ENCODE assay signal across 8 cellular contexts in the genomic region with DNA sequence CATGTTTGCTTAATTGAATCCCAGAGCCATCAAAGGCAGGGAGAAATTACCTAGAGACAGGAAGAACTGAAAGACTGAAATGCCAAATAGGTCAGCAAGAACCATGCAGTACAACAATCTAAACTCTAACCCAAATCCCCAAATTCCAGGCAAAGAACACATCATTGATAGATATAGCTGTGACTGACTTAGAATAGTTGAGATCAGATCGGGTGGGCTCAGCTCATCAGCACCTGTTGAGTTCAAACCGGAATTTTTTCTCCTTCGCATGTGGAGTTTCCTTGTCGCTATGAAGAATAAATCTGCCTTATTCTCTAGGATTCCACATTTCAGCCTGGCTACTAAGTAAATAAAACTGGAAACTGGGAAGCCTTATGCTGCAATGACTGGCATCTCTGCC. TPM values are rescaled to one million over a fixed set of nuclear protein-coding genes. Genes with fewer than 3 reads are reported as not detected.
DNase-seq lines count a peak whose midpoint lies in the region; ATAC-seq and TF ChIP-seq lines count a peak whose summit lies in the region.

No MANE protein-coding gene starts in this region.

- H3K4me3 ChIP-seq in AG10803 (ENCODE audit: low read length) = peak overlapping the region; percentile 84
- H3K4me3 ChIP-seq in MG63 = peak overlapping the region; percentile 99
- peak overlapping the region; percentile 98 for H3K4me3 ChIP-seq in effector memory CD4-positive, alpha-beta T cell (ENCODE audit: insufficient read depth, low read depth, low read length, poor library complexity, severe bottlenecking)

- no peak for ATAC-seq in HG03439 (IDR thresholded peaks at IDR 0.05; ENCODE audit: unreplicated experiment)

- DNase-seq in AG10803 (ENCODE audit: low read depth) = no peak
- no peak for DNase-seq in MG63
- no peak for DNase-seq in effector memory CD4-positive, alpha-beta T cell
- DNase-seq in nephron progenitor cell = no peak
- DNase-seq in HT-29 (ENCODE audit: low spot score) = no peak
- DNase-seq in T-helper 9 cell = no peak
- no peak for DNase-seq in NCI-H1048 (lab: John Stamatoyannopoulos, UW)

- H3K27me3 Mint-ChIP-seq in nephron progenitor cell (ENCODE audit: low read depth, poor library complexity) = no peaks in the 10 kb centered on the region

- no peaks in the 10 kb centered on the region for H3K9me3 ChIP-seq in MG63
- H3K9me3 ChIP-seq in effector memory CD4-positive, alpha-beta T cell (ENCODE audit: control insufficient read depth, low read length) = no peaks in the 10 kb centered on the region

- H3K36me3 Mint-ChIP-seq in nephron progenitor cell (ENCODE audit: low read depth) = peaks cover 23% of the 10 kb centered on the region

- no peaks in the 10 kb centered on the region for H3K27me3 ChIP-seq in MG63
- H3K27me3 ChIP-seq in effector memory CD4-positive, alpha-beta T cell (replicated peaks; ENCODE audit: control insufficient read depth, insufficient read depth, low read length, poor library complexity, severe bottlenecking) = no peaks in the 10 kb centered on the region

- peaks cover 10% of the 10 kb centered on the region for H3K4me1 ChIP-seq in effector memory CD4-positive, alpha-beta T cell (ENCODE audit: control insufficient read depth, insufficient read depth, low read length, poor library complexity, severe bottlenecking)

- H3K36me3 ChIP-seq in MG63 = peaks cover 4% of the 10 kb centered on the region
- no peaks in the 10 kb centered on the region for H3K36me3 ChIP-seq in effector memory CD4-positive, alpha-beta T cell (ENCODE audit: control insufficient read depth, insufficient read depth, low read length)

- TF ChIP-seq CTCF in AG10803 (conservative IDR thresholded peaks at IDR 0.05; ENCODE audit: low read length) (no peak), nephron progenitor cell (IDR thresholded peaks at IDR 0.05) (no peak)

- no peaks in the 10 kb centered on the region for H3K9me3 Mint-ChIP-seq in nephron progenitor cell

- H3K4me3 Mint-ChIP-seq in nephron progenitor cell = peak overlapping the region; percentile 98

- peak overlapping the region; percentile 100 for H3K27ac Mint-ChIP-seq in nephron progenitor cell

- H3K4me1 Mint-ChIP-seq in nephron progenitor cell = peaks cover 48% of the 10 kb centered on the region

- H3K27ac ChIP-seq in effector memory CD4-positive, alpha-beta T cell (ENCODE audit: insufficient read depth, low read length, poor library complexity, severe bottlenecking) = no peak overlapping the region

RNA-seq across cellular contexts. Expression of gene ANKMY2, which starts 1.4 kb away (rescaled TPM):
- total RNA-seq in MG63 (2014; rRNA removed; shearing (Covaris generic); ENCODE audit: low replicate concordance) = 18.5 and 21.0 TPM in 2 replicates
- 8.8 and 10.2 TPM in 2 replicates for total RNA-seq in HT-29 (2014; rRNA removed; shearing (Covaris generic))

RNA-seq across cellular contexts. Expression of gene BZW2, which starts 1.8 kb away (rescaled TPM):
- 120 and 182 TPM in 2 replicates for total RNA-seq in MG63 (2014; rRNA removed; shearing (Covaris generic); ENCODE audit: low replicate concordance)
- 110 and 115 TPM in 2 replicates for total RNA-seq in HT-29 (2014; rRNA removed; shearing (Covaris generic))
